In the genomic region with DNA sequence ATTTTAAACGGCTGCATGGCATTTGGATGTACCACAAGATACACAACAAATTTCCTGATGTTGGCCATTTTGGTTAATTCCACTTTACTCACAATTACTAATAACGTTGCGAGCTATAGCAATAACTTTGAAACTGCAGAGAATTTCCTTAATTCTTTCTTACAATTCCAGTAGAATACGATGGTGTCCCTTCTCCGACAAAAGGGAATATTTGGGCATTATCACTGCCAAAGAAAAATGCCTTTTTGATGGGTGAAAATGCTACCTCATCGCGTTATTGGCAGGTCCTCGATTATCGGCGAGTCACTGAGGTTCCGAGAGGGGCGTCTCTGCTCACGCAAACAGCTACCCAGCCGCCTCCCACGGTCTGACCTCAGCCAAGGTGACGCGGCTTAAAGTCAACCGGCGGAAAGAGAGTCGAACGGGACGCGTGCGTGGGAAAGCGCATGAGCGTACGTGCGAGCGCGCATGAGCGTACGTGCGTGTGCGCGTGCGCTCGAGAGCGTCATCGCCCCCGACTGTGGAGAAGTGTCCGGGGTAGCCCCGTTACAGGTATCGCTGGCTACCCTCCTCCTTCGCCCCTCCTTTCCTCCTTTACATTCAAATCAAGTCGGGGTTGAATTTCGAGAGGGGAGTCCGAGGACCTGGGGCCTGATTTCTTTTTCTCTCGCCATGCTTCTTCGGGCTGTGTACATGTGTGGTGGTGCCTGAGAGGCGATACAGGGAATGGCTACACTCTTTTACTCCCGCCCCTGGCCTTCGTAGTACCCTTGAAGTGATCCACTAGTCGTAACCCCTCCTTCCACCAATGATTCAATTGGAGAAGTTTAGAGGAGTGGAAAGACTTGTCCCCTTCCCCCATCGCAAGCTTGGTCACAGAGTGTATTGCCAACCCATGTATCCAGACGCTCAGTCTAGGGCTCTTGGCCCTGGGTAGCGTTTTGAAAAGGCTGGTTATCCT, we compare ENCODE assay signal across 8 cellular contexts. TPM values are rescaled to one million over a fixed set of nuclear protein-coding genes. Genes with fewer than 3 reads are reported as not detected.
A peak's percentile ranks its signal among the peaks of the same experiment; 100 is the strongest.
DNase-seq lines count a peak whose midpoint lies in the region; ATAC-seq, FAIRE-seq and TF ChIP-seq lines count a peak whose summit lies in the region.

Gene OXSM, plus strand, starts transcription at position 495 of the 961 bp plus-strand sequence. CDS start 931 bp downstream, outside the sequence.

- POLR2A ChIA-PET in activated naive CD8-positive, alpha-beta T cell treated with anti-CD3 and anti-CD28 coated beads, Interleukin-2, amount 10 ng/mL, durations not matched to agents 7 days and 5 days (lab: Charles Lee) = interaction anchor here (1.2 kb wide), 1 partner anchor 126 kb away, joined by 6 read pairs; no protein-coding TSS in a partner anchor

- peak within 1 kb of the TSS; percentile 83 for H3K4me3 ChIP-seq in GM12865 (ENCODE audit: low read depth, low read length)
- H3K4me3 ChIP-seq in cardiac muscle cell = peak within 1 kb of the TSS; percentile 76
- peak within 1 kb of the TSS; percentile 40 to 68 (median 52) for H3K4me3 ChIP-seq in pancreas
- H3K4me3 ChIP-seq in tibial artery = peak within 1 kb of the TSS; percentile 58 to 64

- peak within 1 kb of the TSS; percentile 99 for H3K27ac Mint-ChIP-seq in activated naive CD8-positive, alpha-beta T cell treated with anti-CD3 and anti-CD28 coated beads, Interleukin-2, amount 10 ng/mL, durations not matched to agents 7 days and 5 days

- 0 to 1% methylated on average over 56 of the region's 56 CpGs for WGBS in pancreas, 2 donors

- peak within 1 kb of the TSS; percentile 99 for H3K4me3 Mint-ChIP-seq in activated naive CD8-positive, alpha-beta T cell treated with anti-CD3 and anti-CD28 coated beads, Interleukin-2, amount 10 ng/mL, durations not matched to agents 7 days and 5 days

- ATAC-seq in HG02759 (IDR thresholded peaks at IDR 0.05; ENCODE audit: unreplicated experiment) = peak; percentile 97
- peak; percentile 98 for ATAC-seq in activated naive CD8-positive, alpha-beta T cell treated with anti-CD3 and anti-CD28 coated beads, Interleukin-2, amount 10 ng/mL, durations not matched to agents 7 days and 5 days (ENCODE audit: low read depth)
- ATAC-seq in pancreas = peak; percentile 96 to 99 (median 98)

- intact Hi-C loops in pancreas (cut with DNase I) = loop anchor here in 1 of 3 donors (10.0 kb wide), 1 partner anchor 125 kb away; the partner anchor contains the start of gene TOP2B
- intact Hi-C loops in tibial artery (cut with DNase I; ENCODE audit: low total_unique reads) = no loop called here

- peaks cover 22% of the 10 kb centered on the region for H3K36me3 Mint-ChIP-seq in activated naive CD8-positive, alpha-beta T cell treated with anti-CD3 and anti-CD28 coated beads, Interleukin-2, amount 10 ng/mL, durations not matched to agents 7 days and 5 days

- H3K9me3 Mint-ChIP-seq in activated naive CD8-positive, alpha-beta T cell treated with anti-CD3 and anti-CD28 coated beads, Interleukin-2, amount 10 ng/mL, durations not matched to agents 7 days and 5 days = no peaks in the 10 kb centered on the region

- peaks cover 2% of the 10 kb centered on the region for H3K27me3 Mint-ChIP-seq in activated naive CD8-positive, alpha-beta T cell treated with anti-CD3 and anti-CD28 coated beads, Interleukin-2, amount 10 ng/mL, durations not matched to agents 7 days and 5 days

- no peak for TF ChIP-seq CTCF in GM12865 (IDR thresholded peaks at IDR 0.05; ENCODE audit: insufficient read depth, low read depth, low read length, missing control alignments)
- no peak for TF ChIP-seq CTCF in cardiac muscle cell (IDR thresholded peaks at IDR 0.05; ENCODE audit: low read depth, low read length)
- no peak for TF ChIP-seq CTCF in pancreas (IDR thresholded peaks at IDR 0.05)
- TF ChIP-seq CTCF in tibial artery (IDR thresholded peaks at IDR 0.05) = no peak

- H3K4me1 Mint-ChIP-seq in activated naive CD8-positive, alpha-beta T cell treated with anti-CD3 and anti-CD28 coated beads, Interleukin-2, amount 10 ng/mL, durations not matched to agents 7 days and 5 days = peaks cover 37% of the 10 kb centered on the region

- FAIRE-seq in pancreas (lab: Jason Lieb, UNC) = peak; percentile 56

- DNase-seq in GM12865 (ENCODE audit: low read depth) (peak; percentile 98), NCI-H1417 (lab: John Stamatoyannopoulos, UW) (peak; percentile 79 to 90 (median 88)), SW 1271 (lab: John Stamatoyannopoulos, UW) (peak; percentile 91 to 94), cardiac muscle cell (ENCODE audit: low read depth in 1 of 2, low spot score in 1 of 2) (peak; percentile 94 to 96), pancreas (peak; percentile 87 to 94 (median 90)), tibial artery (peak; percentile 80 to 94)
- DNase-seq in activated naive CD8-positive, alpha-beta T cell treated with anti-CD3 and anti-CD28 coated beads, Interleukin-2, amount 10 ng/mL, durations not matched to agents 7 days and 5 days = peak; percentile 86

- H3K9me3 ChIP-seq in cardiac muscle cell (ENCODE audit: low read depth) (no peaks in the 10 kb centered on the region), pancreas (no peaks in the 10 kb centered on the region), tibial artery (no peaks in the 10 kb centered on the region)

- H3K27me3 ChIP-seq in cardiac muscle cell (no peaks in the 10 kb centered on the region), pancreas (no peaks in the 10 kb centered on the region), tibial artery (no peaks in the 10 kb centered on the region)

- H3K4me1 ChIP-seq in cardiac muscle cell (ENCODE audit: low read depth) (peaks cover 15% of the 10 kb centered on the region), pancreas (peaks cover 5 to 18% (median 16%) of the 10 kb centered on the region in 3 donors), tibial artery (peaks cover 0 to 17% (median 4%) of the 10 kb centered on the region in 4 donors)

- no peaks in the 10 kb centered on the region for H3K36me3 ChIP-seq in cardiac muscle cell
- peaks cover 0 to 5% (median 0%) of the 10 kb centered on the region in 3 donors for H3K36me3 ChIP-seq in pancreas
- peaks cover 0 to 12% (median 0%) of the 10 kb centered on the region in 3 donors for H3K36me3 ChIP-seq in tibial artery

- H3K27ac ChIP-seq in cardiac muscle cell (peak within 1 kb of the TSS; percentile 94), pancreas (peak within 1 kb of the TSS; percentile 71 to 89 (median 78)), tibial artery (peak within 1 kb of the TSS; percentile 80 to 83)

RNA-seq across cellular contexts. Expression of gene OXSM, which starts in this region (rescaled TPM):
- 10 to 100 TPM; 10.4 to 13.6 TPM for total RNA-seq in activated naive CD8-positive, alpha-beta T cell treated with anti-CD3 and anti-CD28 coated beads, Interleukin-2, amount 10 ng/mL, durations not matched to agents 7 days and 5 days
- total RNA-seq in cardiac muscle cell = 4.8 and 8.4 TPM in 2 replicates
- 17.6 and 17.7 TPM in 2 replicates for polyA plus RNA-seq in cardiac muscle cell
- total RNA-seq in pancreas = 1 to 10 TPM; 3.5 to 7.7 (median 6.4) TPM
- 10 to 100 TPM in 1 of 2 donors, 1 to 10 TPM in 1; 8.9 to 13.8 TPM for polyA plus RNA-seq in pancreas

Comparison
In these comparisons a context has a peak if more than half of its experiments do, and no peak if none do; other contexts are left out.
1. Peak in every context shown above with its lines: DNase-seq, ATAC-seq, H3K4me3 ChIP-seq and H3K27ac ChIP-seq.